ENCODE assay signal across 24 cellular contexts in genomic region chr18:35220424-35220823, GRCh38.
"Had no signal": no experiment of that assay in that cellular context is flagged by ENCODE, and none has a peak within 500 bp of the region (broad histone marks: within the 10 kb centered on the region; RNA-seq: fewer than 3 reads in every experiment).

No MANE protein-coding gene starts in this region.

- H3K27me3 ChIP-seq: SJSA1 had no signal

- ATAC-seq: K562 had no signal

- FAIRE-seq: HTR-8/SVneo, K562, RCC 7860 had no signal

- H3K9ac ChIP-seq: KMS-11 had no signal

- DNase-seq: Kasumi-1, MM.1S, NCI-H1092 treated with DMSO at 0.1 percent for 48 hours, NCI-H1436, NCI-H187, NCI-H2029, NCI-H2081 treated with DMSO at 0.1 percent for 48 hours, NCI-H2171, NCI-H226, NCI-H446, NCI-H510A, NCI-H524 treated with DMSO at 0.1 percent for 48 hours, NCI-H69, NCI-H774, Right ventricle myocardium superior, RPMI8226, SIG-M5 had no signal

- H3K9me3 ChIP-seq: SJSA1 had no signal

- H3K27ac ChIP-seq: HL-60, KMS-11, SJSA1, SK-N-MC had no signal

- H3K4me1 ChIP-seq: SJSA1 had no signal

- H3K36me3 ChIP-seq: SJSA1 had no signal

- H3K4me3 ChIP-seq: K562, SJSA1, SK-N-MC had no signal
